18 cellular contexts compared by ENCODE assay signal in the genomic region with DNA sequence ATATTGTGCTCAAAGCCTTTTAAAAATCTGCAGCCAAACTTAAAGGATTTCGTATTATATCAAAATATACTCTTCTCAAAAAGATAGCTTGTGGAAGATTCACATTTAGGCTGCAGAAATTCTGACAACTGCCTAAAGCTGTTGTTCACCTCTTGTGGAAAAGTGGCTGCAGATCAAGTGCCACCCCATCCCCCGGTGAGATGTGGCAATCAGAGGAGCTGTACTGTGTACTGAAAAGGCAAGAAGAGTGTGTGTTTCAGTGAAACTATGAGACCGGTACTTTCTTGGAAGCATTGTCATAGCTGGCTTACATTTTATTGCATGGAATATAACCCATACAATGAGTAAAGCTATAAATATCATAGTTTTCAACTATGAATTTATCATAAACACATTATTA.
DNase-seq lines count a peak whose midpoint lies in the region; ATAC-seq, FAIRE-seq and TF ChIP-seq lines count a peak whose summit lies in the region.
"Had no signal": no experiment of that assay in that cellular context is flagged by ENCODE, and none has a peak within 500 bp of the region (broad histone marks: within the 10 kb centered on the region; RNA-seq: fewer than 3 reads in every experiment).

No MANE protein-coding gene starts in this region.

- intact Hi-C loops in tibial artery (cut with DNase I; ENCODE audit: low total_unique reads) = no loop called here

- no peak for TF ChIP-seq POLR2A in H54 (IDR thresholded peaks at IDR 0.05; ENCODE audit: low read depth, low read length)

- no peak overlapping the region for H3K27ac ChIP-seq in tibial artery
- H3K27ac ChIP-seq: GM23248, SJSA1 had no signal

- H3K4me1 ChIP-seq in tibial artery = no peaks in the 10 kb centered on the region
- H3K4me1 ChIP-seq: SJSA1 had no signal

- no peaks in the 10 kb centered on the region; the same call in 1 of the 2 replicates for H3K9me3 ChIP-seq in MG63
- H3K9me3 ChIP-seq in tibial artery = no peaks in the 10 kb centered on the region

- FAIRE-seq in H54 (lab: Jason Lieb, UNC) = no peak
- FAIRE-seq: GM12891 had no signal

- no peak for TF ChIP-seq CTCF in cardiac fibroblast (IDR thresholded peaks at IDR 0.05; ENCODE audit: low read depth, low read length)
- no peak for TF ChIP-seq CTCF in fibroblast of pulmonary artery (IDR thresholded peaks at IDR 0.05; ENCODE audit: low read length, missing control alignments)
- TF ChIP-seq CTCF in tibial artery (IDR thresholded peaks at IDR 0.05) = no peak

- H3K36me3 ChIP-seq in MG63 = no peaks in the 10 kb centered on the region
- H3K36me3 ChIP-seq in tibial artery = no peaks in the 10 kb centered on the region
- H3K36me3 ChIP-seq: SJSA1 had no signal

- ATAC-seq in GM19324 (IDR thresholded peaks at IDR 0.05; ENCODE audit: low FRiP score, unreplicated experiment) (no peak), HG02678 (IDR thresholded peaks at IDR 0.05; ENCODE audit: unreplicated experiment) (no peak)
- ATAC-seq: Panc1 had no signal

- DNase-seq in MG63 (peak; percentile 42), cardiac fibroblast (ENCODE audit: low read depth in 2 of 2) (peak; percentile 2 to 23), fibroblast of pulmonary artery (ENCODE audit: low read depth) (peak; percentile 38), renal cortical epithelial cell (ENCODE audit: low read depth) (peak; percentile 26), H54 (ENCODE audit: insufficient read length, low spot score) (no peak), tibial artery (no peak)
- DNase-seq: CD4-positive, CD25-positive, alpha-beta regulatory T cell; DND-41; GM23248; HCEC 1CT; NCI-H1417; NCI-H187; NCI-H69 had no signal

- H3K27me3 ChIP-seq in MG63 = no peaks in the 10 kb centered on the region
- H3K27me3 ChIP-seq in tibial artery = no peaks in the 10 kb centered on the region
- H3K27me3 ChIP-seq: SJSA1 had no signal

- H3K4me3 ChIP-seq in MG63 (no peak overlapping the region), cardiac fibroblast (replicated peaks in 1 of 2; ENCODE audit: low read depth in 2 of 2, low read length in 2 of 2) (no peak overlapping the region), fibroblast of pulmonary artery (replicated peaks; ENCODE audit: low read depth, low read length) (no peak overlapping the region), tibial artery (no peak overlapping the region)
- H3K4me3 ChIP-seq: GM23248, SJSA1 had no signal

Comparison
In these comparisons a context has a peak if more than half of its experiments do, and no peak if none do; other contexts are left out.
1. DNase-seq: peak in MG63 (single experiment), cardiac fibroblast (2 of 2), fibroblast of pulmonary artery (single experiment) and renal cortical epithelial cell (single experiment); none in H54 (single experiment) and tibial artery (0 of 2).